Comparison of ENCODE assay signal across 9 cellular contexts in genomic region chr1:171438441-171438840, GRCh38. TPM values are rescaled to one million over a fixed set of nuclear protein-coding genes. Genes with fewer than 3 reads are reported as not detected.
A peak's percentile ranks its signal among the peaks of the same experiment; 100 is the strongest.
DNase-seq lines count a peak whose midpoint lies in the region; ATAC-seq and TF ChIP-seq lines count a peak whose summit lies in the region.
"Had no signal": no experiment of that assay in that cellular context is flagged by ENCODE, and none has a peak within 500 bp of the region (broad histone marks: within the 10 kb centered on the region; RNA-seq: fewer than 3 reads in every experiment).

No MANE protein-coding gene starts in this region.

- no peaks in the 10 kb centered on the region for H3F3A ChIP-seq in GM23338 (replicated peaks; ENCODE audit: low read depth)

- no peaks in the 10 kb centered on the region for H3K36me3 Mint-ChIP-seq in GM23338 (ENCODE audit: low read depth)

- no peak overlapping the region for H3K4me3 Mint-ChIP-seq in GM23338

- H3K27ac ChIP-seq in GM23338 (ENCODE audit: low read depth): no peak overlapping the region

- H3K79me2 ChIP-seq in GM23338 (replicated peaks; ENCODE audit: insufficient read depth): no peaks in the 10 kb centered on the region

- H3K4me1 ChIP-seq in GM23338 (ENCODE audit: insufficient read depth): no peaks in the 10 kb centered on the region

- no peak overlapping the region for H3K27ac Mint-ChIP-seq in GM23338

- H3K9me3 Mint-ChIP-seq in GM23338: no peaks in the 10 kb centered on the region

- no peaks in the 10 kb centered on the region for H3K27me3 ChIP-seq in GM23338 (ENCODE audit: insufficient read depth)

- in situ Hi-C loops in GM13976 (cut with MboI; ENCODE audit: low sequenced_read_pairs, unreplicated experiment): no loop called here

- H4K20me1 ChIP-seq in GM23338 (replicated peaks; ENCODE audit: insufficient read depth): no peaks in the 10 kb centered on the region

- no peaks in the 10 kb centered on the region for H3K36me3 ChIP-seq in GM23338 (ENCODE audit: insufficient read depth)

- peaks cover 17% of the 10 kb centered on the region for H3K4me1 Mint-ChIP-seq in GM23338

- H3K27me3 Mint-ChIP-seq in GM23338 (ENCODE audit: insufficient read depth, low read depth, poor library complexity): peaks cover 4% of the 10 kb centered on the region

- H2AFZ ChIP-seq in GM23338: peak overlapping the region; percentile 78; the same call in 1 of the 2 replicates

- TF ChIP-seq CTCF in GM23338 (conservative IDR thresholded peaks at IDR 0.05; ENCODE audit: low read depth in 2 of 2) (no peak), fibroblast of the aortic adventitia (IDR thresholded peaks at IDR 0.05; ENCODE audit: insufficient read depth, low read length) (no peak), GM13976 (IDR thresholded peaks at IDR 0.05; ENCODE audit: borderline replicate concordance, control extremely low read depth, extremely low read depth, insufficient read depth, missing control alignments) (no peak)

- H3K9me2 ChIP-seq in GM23338 (ENCODE audit: insufficient read depth): 0 out of 2 replicates have a peak, but pooled peaks cover 3% of the 10 kb centered on the region

- no peak for DNase-seq in GM23338 (ENCODE audit: low spot score)
- peak; percentile 99 for DNase-seq in fibroblast of the aortic adventitia (ENCODE audit: low read depth)
- DNase-seq in sciatic nerve (ENCODE audit: low spot score): peak; percentile 67
- DNase-seq in GM13976 (ENCODE audit: low spot score): no peak
- DNase-seq in activated CD4-positive, alpha-beta T cell treated with anti-CD3 and anti-CD28 coated beads for 48 hours: no peak
- no peak for DNase-seq in pons (ENCODE audit: low spot score)
- DNase-seq: NCI-H146 had no signal

- H3K4me3 ChIP-seq in GM23338: no peak overlapping the region
- no peak overlapping the region for H3K4me3 ChIP-seq in fibroblast of the aortic adventitia (ENCODE audit: low read depth, low read length)

- intact Hi-C loops in sciatic nerve (cut with DNase I): no loop called here

- ATAC-seq in GM23338 (no peak), SK-N-SH treated with all-trans-retinoic acid at 6 μM for 48 hours (peak; percentile 77), sciatic nerve (peak; percentile 64), HG02642 (IDR thresholded peaks at IDR 0.05; ENCODE audit: poor library complexity, unreplicated experiment) (no peak)

- H3K4me2 ChIP-seq in GM23338: no peak overlapping the region

TF ChIP-seq in GM23338, 12 proteins besides CTCF, POLR2A, EP300 and RAD21:
- TF ChIP-seq REST (IDR thresholded peaks at IDR 0.05; ENCODE audit: unreplicated experiment) (no peak), EZH2phosphoT487 (IDR thresholded peaks at IDR 0.05; ENCODE audit: unreplicated experiment) (no peak), CREB1 (CRISPR knock-in tag; IDR thresholded peaks at IDR 0.05; ENCODE audit: low read depth) (no peak), EZH2 (IDR thresholded peaks at IDR 0.05; ENCODE audit: low read depth, unreplicated experiment) (no peak), JUNB (IDR thresholded peaks at IDR 0.05; ENCODE audit: unreplicated experiment) (no peak), STAT1 (IDR thresholded peaks at IDR 0.05; ENCODE audit: unreplicated experiment) (no peak)
TF ChIP-seq in GM23338: peak in this region for 0.

TF ChIP-seq in SK-N-SH treated with all-trans-retinoic acid at 6 μM for 48 hours, 23 proteins besides CTCF, POLR2A, EP300 and RAD21:
- TF ChIP-seq ISL1 (CRISPR knock-in tag; IDR thresholded peaks at IDR 0.05) (no peak), TOX (CRISPR knock-in tag; IDR thresholded peaks at IDR 0.05; ENCODE audit: borderline replicate concordance) (peak; percentile 29; the same call in 1 of the 2 replicates)

RNA-seq across cellular contexts. Expression of gene PRRC2C, which starts 46.9 kb away (rescaled TPM):
- total RNA-seq in GM23338 (2014; rRNA removed; shearing (Covaris generic)): 164 and 186 TPM in 2 replicates
- polyA plus RNA-seq in GM23338 (2016; fragmentation: Nextera tagmentation; extraction: Ambion mirVana): 327 and 368 TPM in 2 replicates
- total RNA-seq in fibroblast of the aortic adventitia (ENCODE audit: low replicate concordance) (39.4 and 79.3 TPM in 2 replicates), sciatic nerve (182 TPM)

Comparison
In these comparisons a context has a peak if more than half of its experiments do, and no peak if none do; other contexts are left out.
1. ATAC-seq: peak in SK-N-SH treated with all-trans-retinoic acid at 6 μM for 48 hours (single experiment) and sciatic nerve (single experiment); none in GM23338 (single experiment) and HG02642 (single experiment).
2. DNase-seq: peak in fibroblast of the aortic adventitia (single experiment) and sciatic nerve (single experiment); none in GM23338 (single experiment), GM13976 (single experiment), activated CD4-positive, alpha-beta T cell treated with anti-CD3 and anti-CD28 coated beads for 48 hours (single experiment) and pons (single experiment).